Comparison of ENCODE assay signal across 1 cellular context in the genomic region with DNA sequence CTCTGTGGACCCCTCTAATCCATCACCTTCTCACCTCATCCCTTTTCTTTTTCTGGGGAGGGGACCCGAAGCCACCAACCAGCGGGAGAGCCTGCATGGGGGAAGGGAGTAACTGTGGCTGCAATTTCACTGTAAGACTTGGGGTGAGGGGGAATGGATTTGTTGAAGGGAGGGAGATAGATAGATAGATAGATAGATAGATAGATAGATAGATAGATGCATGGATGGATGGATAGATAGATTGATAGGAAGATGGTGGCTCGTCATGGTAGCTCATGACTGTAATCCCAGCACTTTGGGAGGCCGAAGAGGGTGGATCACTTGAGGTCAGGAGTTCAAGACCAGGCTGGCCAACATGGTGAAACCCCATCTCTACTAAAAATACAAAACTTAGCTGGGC.
TF ChIP-seq lines count a peak whose summit lies in the region.

No MANE protein-coding gene starts in this region.

TF ChIP-seq in K562, 482 proteins besides CTCF, POLR2A, EP300 and RAD21:
- TF ChIP-seq DACH1 (IDR thresholded peaks at IDR 0.05; ENCODE audit: partially characterized antibody): peak; percentile 95
